Comparison of ENCODE assay signal across 34 cellular contexts in the genomic region with DNA sequence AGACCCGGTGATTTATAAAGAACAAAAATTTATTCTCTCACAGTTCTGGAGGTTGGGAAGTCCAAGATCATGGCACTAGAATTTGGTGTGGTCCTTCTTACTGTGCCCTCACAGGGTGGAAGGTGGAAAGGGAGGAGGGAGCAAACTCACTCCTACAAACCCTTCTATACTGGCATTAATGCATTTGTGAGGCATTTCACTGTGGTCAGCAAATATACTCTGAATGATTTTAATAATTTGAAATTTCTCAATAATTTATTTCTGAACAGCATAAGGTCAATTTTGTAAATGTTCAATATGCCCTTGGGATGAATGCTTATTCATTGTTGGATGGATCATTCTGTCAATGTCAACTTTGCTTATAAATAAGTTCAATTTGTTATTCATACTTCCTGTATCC.
"Had no signal": no experiment of that assay in that cellular context is flagged by ENCODE, and none has a peak within 500 bp of the region (broad histone marks: within the 10 kb centered on the region; RNA-seq: fewer than 3 reads in every experiment).

No MANE protein-coding gene starts in this region.

- H3K27me3 ChIP-seq: adrenal gland, ascending aorta, body of pancreas, brain microvascular endothelial cell, breast epithelium, cardiac muscle cell had no signal

- H3K9me3 ChIP-seq: adrenal gland, ascending aorta, body of pancreas, breast epithelium had no signal

- ATAC-seq: activated naive CD4-positive, alpha-beta T cell treated with anti-CD3 and anti-CD28 coated beads, Interleukin-2, amount 50 U/mL, for 72 hours; activated naive CD8-positive, alpha-beta T cell treated with anti-CD3 and anti-CD28 coated beads, Interleukin-2, amount 50 U/mL, for 24 hours; activated T-cell treated with anti-CD3 and anti-CD28 coated beads, Interleukin-2, amount 50 U/mL, for 4 hours; activated T-cell treated with anti-CD3 and anti-CD28 coated beads, Interleukin-2, amount 50 U/mL, for 72 hours; activated T-helper 17 cell treated with anti-CD3 and anti-CD28 coated beads, Interleukin-2, amount 50 U/mL, for 72 hours; body of pancreas had no signal

- H3K4me3 ChIP-seq: adrenal gland, ascending aorta, body of pancreas, breast epithelium, cardiac muscle cell had no signal

- H3K36me3 ChIP-seq: adrenal gland, ascending aorta, brain microvascular endothelial cell, breast epithelium, cardiac muscle cell had no signal

- H3K4me1 ChIP-seq: ascending aorta had no signal

- H3K27ac ChIP-seq: adrenal gland, ascending aorta, body of pancreas, brain microvascular endothelial cell, breast epithelium, cardiac muscle cell had no signal

- DNase-seq: activated effector memory CD4-positive, alpha-beta T cell treated with anti-CD3 and anti-CD28 coated beads, Interleukin-2, amount 50 U/mL, for 16 hours; activated effector memory CD4-positive, alpha-beta T cell treated with Interleukin-2 at 50 U/mL for 16 hours; activated gamma-delta T cell; activated gamma-delta T cell treated with Interleukin-2 at 50 U/mL for 16 hours; activated naive CD4-positive, alpha-beta T cell; activated naive CD4-positive, alpha-beta T cell treated with anti-CD3 and anti-CD28 coated beads for 36 hours; activated naive CD4-positive, alpha-beta T cell treated with anti-CD3 and anti-CD28 coated beads, Interleukin-2, amount 10 ng/mL, durations not matched to agents 7 days and 5 days; activated naive CD4-positive, alpha-beta T cell treated with anti-CD3 and anti-CD28 coated beads, Interleukin-2, amount 50 U/mL, for 16 hours; activated naive CD4-positive, alpha-beta T cell treated with Interleukin-2 at 50 U/mL for 16 hours; activated naive CD8-positive, alpha-beta T cell treated with anti-CD3 and anti-CD28 coated beads for 36 hours; activated naive CD8-positive, alpha-beta T cell treated with anti-CD3 and anti-CD28 coated beads, Interleukin-2, amount 10 ng/mL, durations not matched to agents 7 days and 5 days; activated naive CD8-positive, alpha-beta T cell treated with anti-CD3 and anti-CD28 coated beads, Interleukin-2, amount 50 U/mL, for 24 hours; activated T-cell treated with anti-CD3 and anti-CD28 coated beads, Interleukin-2, amount 50 U/mL, for 1 hour; activated T-cell treated with anti-CD3 and anti-CD28 coated beads, Interleukin-2, amount 50 U/mL, for 24 hours; activated T-cell treated with anti-CD3 and anti-CD28 coated beads, Interleukin-2, amount 50 U/mL, for 4 hours; activated T-cell treated with anti-CD3 and anti-CD28 coated beads, Interleukin-2, amount 50 U/mL, for 48 hours; activated T-cell treated with anti-CD3 and anti-CD28 coated beads, Interleukin-2, amount 50 U/mL, for 72 hours; adrenal gland; amniotic stem cell; amygdala; anterior cingulate cortex; aorta; body of pancreas; brain microvascular endothelial cell; caudate nucleus; central memory CD4-positive, alpha-beta T cell; cerebellar nuclear complex had no signal

- FAIRE-seq: astrocyte, bronchial epithelial cell had no signal
